Comparison of ENCODE assay signal across 21 cellular contexts in genomic region chr2:219887870-219888269, GRCh38.
DNase-seq lines count a peak whose midpoint lies in the region; FAIRE-seq and TF ChIP-seq lines count a peak whose summit lies in the region.
"Had no signal": no experiment of that assay in that cellular context is flagged by ENCODE, and none has a peak within 500 bp of the region (broad histone marks: within the 10 kb centered on the region; RNA-seq: fewer than 3 reads in every experiment).

No MANE protein-coding gene starts in this region.

- no peaks in the 10 kb centered on the region for H3K4me1 ChIP-seq in astrocyte (ENCODE audit: insufficient read depth, low read length)
- no peaks in the 10 kb centered on the region for H3K4me1 ChIP-seq in Caco-2
- H3K4me1 ChIP-seq in ascending aorta, result no peaks in the 10 kb centered on the region
- H3K4me1 ChIP-seq: HAP-1, SJCRH30 had no signal

- H3K36me3 Mint-ChIP-seq in astrocyte (ENCODE audit: low read depth, unreplicated experiment), result no peaks in the 10 kb centered on the region
- no peaks in the 10 kb centered on the region for H3K36me3 Mint-ChIP-seq in Caco-2 (ENCODE audit: insufficient read depth, unreplicated experiment)
- H3K36me3 Mint-ChIP-seq: CD4-positive, alpha-beta memory T cell had no signal

- H3K27ac Mint-ChIP-seq in astrocyte (ENCODE audit: unreplicated experiment) (no peak overlapping the region), Caco-2 (ENCODE audit: unreplicated experiment) (no peak overlapping the region)
- H3K27ac Mint-ChIP-seq: CD4-positive, alpha-beta memory T cell; GM23338 had no signal

- peak; percentile 7 for DNase-seq in EL
- peak; percentile 63 for DNase-seq in M059J (ENCODE audit: low read depth)
- DNase-seq in astrocyte (ENCODE audit: low read depth), result peak; percentile 10
- DNase-seq in activated T-cell treated with anti-CD3 and anti-CD28 coated beads for 4 hours, result no peak
- no peak for DNase-seq in HuH-7.5 (ENCODE audit: low spot score)
- DNase-seq in Caco-2, result no peak
- DNase-seq in ascending aorta (ENCODE audit: low spot score in 2 of 2), result no peak
- DNase-seq: CD4-positive, alpha-beta memory T cell; DND-41; IMR-90; NCI-H1105 treated with DMSO at 0.1 percent for 48 hours; NCI-H2081 treated with DMSO at 0.1 percent for 48 hours; NCI-H2171 treated with DMSO at 0.1 percent for 48 hours; NCI-H446; NCI-H526; SJCRH30; T-helper 1 cell had no signal

- CTCF ChIA-PET in Caco-2 (lab: Charles Lee), result no interaction called here

- H3K4me3 ChIP-seq in astrocyte (ENCODE audit: insufficient read depth, low read depth, low read length) (no peak overlapping the region), Caco-2 (ENCODE audit: low read depth, low read length) (no peak overlapping the region), ascending aorta (no peak overlapping the region)
- H3K4me3 ChIP-seq: GM23338, HAP-1, SJCRH30 had no signal

- H3K36me3 ChIP-seq in astrocyte (ENCODE audit: insufficient read depth, low read length) (no peaks in the 10 kb centered on the region), Caco-2 (ENCODE audit: control insufficient read depth, insufficient read depth, low read length) (no peaks in the 10 kb centered on the region), ascending aorta (no peaks in the 10 kb centered on the region)
- H3K36me3 ChIP-seq: HAP-1, SJCRH30 had no signal

- H3K4me1 Mint-ChIP-seq in astrocyte (ENCODE audit: low read depth, unreplicated experiment) (no peaks in the 10 kb centered on the region), Caco-2 (ENCODE audit: low read depth, unreplicated experiment) (no peaks in the 10 kb centered on the region)
- H3K4me1 Mint-ChIP-seq: CD4-positive, alpha-beta memory T cell; GM23338 had no signal

- H3K9ac ChIP-seq in astrocyte (ENCODE audit: low read length), result no peak overlapping the region
- H3K9ac ChIP-seq: KMS-11 had no signal

- no peaks in the 10 kb centered on the region for H4K20me1 ChIP-seq in astrocyte (ENCODE audit: insufficient read depth, low read length)

- TF ChIP-seq CTCF in astrocyte (IDR thresholded peaks at IDR 0.05; ENCODE audit: insufficient read depth, low read depth, low read length), result no peak
- TF ChIP-seq CTCF in Caco-2 (IDR thresholded peaks at IDR 0.05; ENCODE audit: insufficient read depth in 1 of 2, low read depth in 1 of 2, low read length in 1 of 2, severe bottlenecking in 1 of 2, unreplicated experiment in 1 of 2), result no peak
- TF ChIP-seq CTCF in ascending aorta (IDR thresholded peaks at IDR 0.05), result no peak

- BruUV-seq in Caco-2 (replicated peaks; lab: Mats Ljungman, UMichigan), result no TSS peak

- H3K27me3 ChIP-seq in astrocyte (ENCODE audit: insufficient read depth, low read length), result no peaks in the 10 kb centered on the region
- no peaks in the 10 kb centered on the region; the same call in 1 of the 2 replicates for H3K27me3 ChIP-seq in Caco-2 (replicated peaks; ENCODE audit: control insufficient read depth, insufficient read depth, low read length)
- no peaks in the 10 kb centered on the region for H3K27me3 ChIP-seq in ascending aorta
- H3K27me3 ChIP-seq: SJCRH30 had no signal

- no peaks in the 10 kb centered on the region for H3K79me2 ChIP-seq in astrocyte (ENCODE audit: insufficient read depth, low read length)

- H3K27me3 Mint-ChIP-seq in astrocyte (ENCODE audit: low read depth, unreplicated experiment) (no peaks in the 10 kb centered on the region), Caco-2 (ENCODE audit: insufficient read depth, unreplicated experiment) (peaks cover 19% of the 10 kb centered on the region)

- FAIRE-seq in astrocyte (lab: Jason Lieb, UNC), result no peak
- FAIRE-seq: HTR-8/SVneo had no signal

- H3K27ac ChIP-seq in astrocyte (ENCODE audit: low read depth, low read length), result no peak overlapping the region
- no peak overlapping the region for H3K27ac ChIP-seq in ascending aorta
- H3K27ac ChIP-seq: KMS-11, SJCRH30 had no signal

- H3K9me3 Mint-ChIP-seq in astrocyte (ENCODE audit: unreplicated experiment) (no peaks in the 10 kb centered on the region), Caco-2 (ENCODE audit: unreplicated experiment) (no peaks in the 10 kb centered on the region)
- H3K9me3 Mint-ChIP-seq: CD4-positive, alpha-beta memory T cell; GM23338 had no signal

- no peaks in the 10 kb centered on the region for H3K9me3 ChIP-seq in astrocyte (ENCODE audit: insufficient read depth, low read depth, low read length)
- no peaks in the 10 kb centered on the region for H3K9me3 ChIP-seq in Caco-2
- H3K9me3 ChIP-seq in ascending aorta, result no peaks in the 10 kb centered on the region
- H3K9me3 ChIP-seq: HAP-1, SJCRH30 had no signal

- H3K4me2 ChIP-seq in astrocyte (ENCODE audit: low read length), result no peak overlapping the region
- H3K4me2 ChIP-seq: GM23338, KMS-11 had no signal

- no peak overlapping the region for H2AFZ ChIP-seq in astrocyte (ENCODE audit: low read depth, low read length)
- H2AFZ ChIP-seq: GM23338 had no signal

- intact Hi-C loops in Caco-2 (cut with micrococcal nuclease; ENCODE audit: unreplicated experiment), result no loop called here
- intact Hi-C loops in ascending aorta (cut with DNase I), result no loop called here

- H3K4me3 Mint-ChIP-seq in astrocyte (ENCODE audit: unreplicated experiment) (no peak overlapping the region), Caco-2 (ENCODE audit: unreplicated experiment) (no peak overlapping the region)
- H3K4me3 Mint-ChIP-seq: CD4-positive, alpha-beta memory T cell; GM23338 had no signal

- POLR2A ChIA-PET in Caco-2 (lab: Charles Lee), result no interaction called here

Comparison
In these comparisons a context has a peak if more than half of its experiments do, and no peak if none do; other contexts are left out.
1. DNase-seq: peak in EL (single experiment), M059J (single experiment) and astrocyte (single experiment); none in activated T-cell treated with anti-CD3 and anti-CD28 coated beads for 4 hours (single experiment), HuH-7.5 (single experiment), Caco-2 (0 of 2) and ascending aorta (0 of 2).